ENCODE assay signal across 11 cellular contexts in the genomic region with DNA sequence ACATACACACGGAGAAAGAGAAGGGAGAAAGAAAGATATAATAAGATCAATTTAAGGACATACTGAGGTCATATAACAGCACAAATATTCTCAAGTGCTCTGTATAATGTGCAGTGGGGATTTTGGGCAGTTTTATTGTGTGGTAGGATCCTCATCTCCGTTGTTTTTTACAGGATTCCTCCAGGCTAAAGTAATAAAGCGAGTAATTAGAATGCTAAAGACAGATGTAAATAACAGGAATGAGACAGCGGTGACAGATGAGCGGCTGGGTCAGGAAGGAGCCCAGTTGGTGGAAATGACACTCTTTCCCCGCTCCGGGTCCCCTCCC. TPM values are rescaled to one million over a fixed set of nuclear protein-coding genes. Genes with fewer than 3 reads are reported as not detected.
DNase-seq lines count a peak whose midpoint lies in the region; ATAC-seq and TF ChIP-seq lines count a peak whose summit lies in the region.
"Had no signal": no experiment of that assay in that cellular context is flagged by ENCODE, and none has a peak within 500 bp of the region (broad histone marks: within the 10 kb centered on the region; RNA-seq: fewer than 3 reads in every experiment).

No MANE protein-coding gene starts in this region.

- H3K36me3 Mint-ChIP-seq in osteocyte (ENCODE audit: unreplicated experiment): no peaks in the 10 kb centered on the region

- no peak for ATAC-seq in HG03460 (IDR thresholded peaks at IDR 0.05; ENCODE audit: unreplicated experiment)

- peak overlapping the region; percentile 40 for H3K4me3 ChIP-seq in BJ (ENCODE audit: low read depth, low read length)
- H3K4me3 ChIP-seq in esophagus muscularis mucosa: peak overlapping the region; percentile 53 to 63 (median 58)

- no peak for TF ChIP-seq EP300 in esophagus muscularis mucosa (IDR thresholded peaks at IDR 0.05)

- peaks cover 74% of the 10 kb centered on the region for H3K27me3 Mint-ChIP-seq in osteocyte (ENCODE audit: unreplicated experiment)

- WGBS in esophagus muscularis mucosa: 1% methylated on average over 6 of the region's 7 CpGs

- no peak overlapping the region for H3K27ac Mint-ChIP-seq in osteocyte (ENCODE audit: unreplicated experiment)

- no peak overlapping the region for H3K27ac ChIP-seq in esophagus muscularis mucosa (replicated peaks in 1 of 4)

- peaks cover 8% of the 10 kb centered on the region for H3K4me1 Mint-ChIP-seq in osteocyte (ENCODE audit: unreplicated experiment)

- no peaks in the 10 kb centered on the region for H3K9me3 Mint-ChIP-seq in osteocyte (ENCODE audit: unreplicated experiment)

- CTCF ChIA-PET in BJ (lab: Yijun Ruan, JAX): no interaction called here

- H3K4me3 Mint-ChIP-seq in osteocyte (ENCODE audit: unreplicated experiment): peak overlapping the region; percentile 70

- no peak for TF ChIP-seq POLR2A in esophagus muscularis mucosa (IDR thresholded peaks at IDR 0.05; ENCODE audit: low read depth)

- intact Hi-C loops in esophagus muscularis mucosa (cut with DNase I): no loop called here

- POLR2A ChIA-PET in BJ (lab: Charles Lee): no interaction called here

- no peak for TF ChIP-seq CTCF in BJ (IDR thresholded peaks at IDR 0.05; ENCODE audit: insufficient read depth, low read depth, low read length)
- no peak for TF ChIP-seq CTCF in esophagus muscularis mucosa (IDR thresholded peaks at IDR 0.05)
- no peak for TF ChIP-seq CTCF in osteocyte (IDR thresholded peaks at IDR 0.05)

- H3K36me3 ChIP-seq in BJ (ENCODE audit: control insufficient read depth, insufficient read depth, low read length) (no peaks in the 10 kb centered on the region), esophagus muscularis mucosa (no peaks in the 10 kb centered on the region)

- H3K9me3 ChIP-seq in esophagus muscularis mucosa: no peaks in the 10 kb centered on the region

- DNase-seq in BJ (ENCODE audit: low read depth): no peak
- DNase-seq in OCI-M1 (lab: John Stamatoyannopoulos, UW): peak; percentile 64
- DNase-seq in esophagus muscularis mucosa (ENCODE audit: extremely low spot score): peak; percentile 0
- DNase-seq in osteocyte (ENCODE audit: extremely low spot score, unreplicated experiment): no peak
- DNase-seq in amniotic stem cell (lab: John Stamatoyannopoulos, UW): no peak
- no peak for DNase-seq in hepatic stellate cell (ENCODE audit: low spot score)
- no peak for DNase-seq in GOT3 (lab: John Stamatoyannopoulos, UW)
- DNase-seq: GDM1, kidney glomerular epithelial cell, NCI-H2029 had no signal

- H3K4me1 ChIP-seq in esophagus muscularis mucosa: peaks cover 6 to 20% (median 15%) of the 10 kb centered on the region in 4 donors

- H3K27me3 ChIP-seq in BJ (ENCODE audit: control insufficient read depth, insufficient read depth, low read length) (peaks cover 15% of the 10 kb centered on the region), esophagus muscularis mucosa (peaks cover 6 to 72% (median 14%) of the 10 kb centered on the region in 4 donors)

RNA-seq across cellular contexts. Expression of a gene that starts 15.9 kb away (rescaled TPM):
- polyA plus RNA-seq in BJ (2011; rRNA removed): not detected in 2 replicates
- polyA minus RNA-seq in BJ (2011; rRNA and poly(A)+ RNA removed): not detected in 2 replicates
- total RNA-seq in esophagus muscularis mucosa: not detected
- not detected in 2 replicates for total RNA-seq in osteocyte

Comparison
In these comparisons a context has a peak if more than half of its experiments do, and no peak if none do; other contexts are left out.
1. DNase-seq: peak in OCI-M1 (single experiment) and esophagus muscularis mucosa (single experiment); none in BJ (single experiment), osteocyte (single experiment), amniotic stem cell (single experiment), hepatic stellate cell (single experiment) and GOT3 (single experiment).